ENCODE assay signal across 1 cellular context in genomic region chr10:49762566-49762877, GRCh38.
TF ChIP-seq lines count a peak whose summit lies in the region.

No MANE protein-coding gene starts in this region.

TF ChIP-seq in SK-N-SH, 30 proteins besides CTCF, POLR2A, EP300 and RAD21 (continued from another document):
- TF ChIP-seq, protein P1, sequence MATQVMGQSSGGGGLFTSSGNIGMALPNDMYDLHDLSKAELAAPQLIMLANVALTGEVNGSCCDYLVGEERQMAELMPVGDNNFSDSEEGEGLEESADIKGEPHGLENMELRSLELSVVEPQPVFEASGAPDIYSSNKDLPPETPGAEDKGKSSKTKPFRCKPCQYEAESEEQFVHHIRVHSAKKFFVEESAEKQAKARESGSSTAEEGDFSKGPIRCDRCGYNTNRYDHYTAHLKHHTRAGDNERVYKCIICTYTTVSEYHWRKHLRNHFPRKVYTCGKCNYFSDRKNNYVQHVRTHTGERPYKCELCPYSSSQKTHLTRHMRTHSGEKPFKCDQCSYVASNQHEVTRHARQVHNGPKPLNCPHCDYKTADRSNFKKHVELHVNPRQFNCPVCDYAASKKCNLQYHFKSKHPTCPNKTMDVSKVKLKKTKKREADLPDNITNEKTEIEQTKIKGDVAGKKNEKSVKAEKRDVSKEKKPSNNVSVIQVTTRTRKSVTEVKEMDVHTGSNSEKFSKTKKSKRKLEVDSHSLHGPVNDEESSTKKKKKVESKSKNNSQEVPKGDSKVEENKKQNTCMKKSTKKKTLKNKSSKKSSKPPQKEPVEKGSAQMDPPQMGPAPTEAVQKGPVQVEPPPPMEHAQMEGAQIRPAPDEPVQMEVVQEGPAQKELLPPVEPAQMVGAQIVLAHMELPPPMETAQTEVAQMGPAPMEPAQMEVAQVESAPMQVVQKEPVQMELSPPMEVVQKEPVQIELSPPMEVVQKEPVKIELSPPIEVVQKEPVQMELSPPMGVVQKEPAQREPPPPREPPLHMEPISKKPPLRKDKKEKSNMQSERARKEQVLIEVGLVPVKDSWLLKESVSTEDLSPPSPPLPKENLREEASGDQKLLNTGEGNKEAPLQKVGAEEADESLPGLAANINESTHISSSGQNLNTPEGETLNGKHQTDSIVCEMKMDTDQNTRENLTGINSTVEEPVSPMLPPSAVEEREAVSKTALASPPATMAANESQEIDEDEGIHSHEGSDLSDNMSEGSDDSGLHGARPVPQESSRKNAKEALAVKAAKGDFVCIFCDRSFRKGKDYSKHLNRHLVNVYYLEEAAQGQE (IDR thresholded peaks at IDR 0.05; ENCODE audit: low read depth, low read length) = no peak
- no peak for TF ChIP-seq USF1 (IDR thresholded peaks at IDR 0.05; ENCODE audit: borderline replicate concordance, low read depth)
- no peak for TF ChIP-seq TCF12 (IDR thresholded peaks at IDR 0.05)
- TF ChIP-seq FOXJ3 (CRISPR knock-in tag; IDR thresholded peaks at IDR 0.05) = no peak
